In the genomic region with DNA sequence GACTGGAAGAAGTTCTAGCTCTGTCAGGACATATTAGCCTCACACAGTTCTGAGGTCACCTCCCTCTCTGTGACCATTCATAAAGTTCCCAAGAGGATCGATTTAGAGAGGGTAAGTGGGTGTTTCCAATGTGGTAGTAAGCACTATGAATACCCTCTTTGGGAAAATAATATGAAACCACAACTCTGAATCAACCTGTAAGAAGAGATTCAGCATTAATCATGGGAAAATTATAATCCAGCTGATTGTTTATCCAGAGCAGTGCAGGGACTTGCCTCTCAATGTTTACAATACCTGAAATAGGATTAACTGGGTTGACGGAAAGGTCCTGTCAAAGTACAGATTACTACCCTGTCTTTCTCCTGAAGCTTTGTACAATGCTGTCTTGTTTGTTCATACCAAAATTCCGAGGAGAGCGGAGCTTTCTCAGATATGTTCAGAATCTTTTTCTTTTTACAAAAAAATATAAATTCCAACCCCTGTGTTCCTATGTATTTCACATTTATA, we compare ENCODE assay signal across 14 cellular contexts.
"Had no signal": no experiment of that assay in that cellular context is flagged by ENCODE, and none has a peak within 500 bp of the region (broad histone marks: within the 10 kb centered on the region; RNA-seq: fewer than 3 reads in every experiment).

No MANE protein-coding gene starts in this region.

- H3K4me3 ChIP-seq: adrenal gland, lung had no signal

- ATAC-seq: sciatic nerve had no signal

- H3K27me3 ChIP-seq: adrenal gland had no signal

- H3K4me1 ChIP-seq: adrenal gland had no signal

- H3K36me3 ChIP-seq: adrenal gland had no signal

- H3K9me3 ChIP-seq: adrenal gland had no signal

- DNase-seq: activated B cell treated with CpG ODN at 0.5 μM for 24 hours; activated CD4-positive, alpha-beta T cell treated with anti-CD3 and anti-CD28 coated beads, Interleukin-2, amount 10 ng/mL, durations not matched to agents 7 days and 5 days; activated CD8-positive, alpha-beta memory T cell treated with anti-CD3 and anti-CD28 coated beads for 24 hours; activated naive CD4-positive, alpha-beta T cell treated with anti-CD3 and anti-CD28 coated beads, Interleukin-2, amount 50 U/mL, for 16 hours; activated T-cell treated with anti-CD3 and anti-CD28 coated beads for 4 hours; adrenal gland; effector memory CD4-positive, alpha-beta T cell; erythroblast; glutamatergic neuron; naive B cell; stimulated activated naive CD4-positive, alpha-beta T cell; T-helper 2 cell had no signal

- H3K27ac ChIP-seq: adrenal gland had no signal
